7 cellular contexts compared by ENCODE assay signal in genomic region chr12:56040963-56041578, GRCh38. TPM values are rescaled to one million over a fixed set of nuclear protein-coding genes. Genes with fewer than 3 reads are reported as not detected.
A peak's percentile ranks its signal among the peaks of the same experiment; 100 is the strongest.
DNase-seq lines count a peak whose midpoint lies in the region; ATAC-seq, FAIRE-seq and TF ChIP-seq lines count a peak whose summit lies in the region.

No MANE protein-coding gene starts in this region.

- H3K27me3 Mint-ChIP-seq in endothelial cell (ENCODE audit: unreplicated experiment): peaks cover 8% of the 10 kb centered on the region

- peaks cover 22% of the 10 kb centered on the region for H3K4me1 Mint-ChIP-seq in endothelial cell (ENCODE audit: unreplicated experiment)

- no peak for TF ChIP-seq CTCF in endothelial cell (IDR thresholded peaks at IDR 0.05; ENCODE audit: unreplicated experiment)
- no peak for TF ChIP-seq CTCF in pancreas (IDR thresholded peaks at IDR 0.05)

- ATAC-seq in GM19467 (IDR thresholded peaks at IDR 0.05; ENCODE audit: unreplicated experiment) (peak; percentile 12), pancreas (peak; percentile 2 to 7 (median 4))

- intact Hi-C loops in pancreas (cut with DNase I): no loop called here

- H3K4me3 ChIP-seq in NT2/D1 (ENCODE audit: insufficient read length, low read depth): peak overlapping the region; percentile 33
- peak overlapping the region; percentile 9 to 92 (median 69) for H3K4me3 ChIP-seq in pancreas

- peak overlapping the region; percentile 70 for H3K9ac ChIP-seq in NT2/D1 (ENCODE audit: insufficient read length, low read depth)

- H3K9me3 ChIP-seq in NT2/D1 (ENCODE audit: insufficient read depth, low read length) (no peaks in the 10 kb centered on the region), pancreas (no peaks in the 10 kb centered on the region)

- peak overlapping the region; percentile 91 for H3K27ac Mint-ChIP-seq in endothelial cell (ENCODE audit: unreplicated experiment)

- H3K4me1 ChIP-seq in NT2/D1 (ENCODE audit: insufficient read depth, insufficient read length) (no peaks in the 10 kb centered on the region), pancreas (peaks cover 5 to 12% (median 5%) of the 10 kb centered on the region in 3 donors)

- peak overlapping the region; percentile 69 to 90 (median 86) for H3K27ac ChIP-seq in pancreas

- H3K36me3 ChIP-seq in NT2/D1 (ENCODE audit: insufficient read depth, insufficient read length, low read length) (peaks cover 37% of the 10 kb centered on the region), pancreas (peaks cover 6 to 19% (median 12%) of the 10 kb centered on the region in 3 donors)

- peaks cover 28% of the 10 kb centered on the region for H3K36me3 Mint-ChIP-seq in endothelial cell (ENCODE audit: low read depth, unreplicated experiment)

- no peak for FAIRE-seq in pancreas (lab: Jason Lieb, UNC)

- 13 to 19% methylated on average over 14 of the region's 14 CpGs for WGBS in pancreas, 2 donors

- DNase-seq in NT2/D1 (ENCODE audit: low read depth, low spot score): no peak
- no peak for DNase-seq in endothelial cell (ENCODE audit: low spot score)
- no peak for DNase-seq in pancreas
- no peak for DNase-seq in amniotic stem cell (lab: John Stamatoyannopoulos, UW)
- DNase-seq in HCEC 1CT: no peak
- DNase-seq in stimulated activated CD4-positive, alpha-beta T cell treated with anti-CD3 and anti-CD28 coated beads, Interleukin-4, amount 100 ng/mL, for 1 hour: no peak

- H3K27me3 ChIP-seq in NT2/D1 (ENCODE audit: insufficient read depth, insufficient read length) (no peaks in the 10 kb centered on the region), pancreas (no peaks in the 10 kb centered on the region)

- no peaks in the 10 kb centered on the region for H3K9me3 Mint-ChIP-seq in endothelial cell (ENCODE audit: unreplicated experiment)

- H3K4me3 Mint-ChIP-seq in endothelial cell (ENCODE audit: unreplicated experiment): peak overlapping the region; percentile 80

RNA-seq across cellular contexts. Expression of gene RPS26, which starts 0.6 kb away (rescaled TPM):
- 45.8 TPM for total RNA-seq in endothelial cell (ENCODE audit: unreplicated experiment)
- total RNA-seq in pancreas: 10 to 100 TPM; 13.8 to 37.2 (median 27.5) TPM
- 100 to 1,000 TPM; 438 to 593 TPM for polyA plus RNA-seq in pancreas

RNA-seq across cellular contexts. Expression of gene IKZF4, which starts 20.2 kb away (rescaled TPM):
- total RNA-seq in endothelial cell (ENCODE audit: unreplicated experiment) (3.0 TPM), pancreas (1 to 10 TPM; 2.4 to 5.0 (median 3.1) TPM)
- polyA plus RNA-seq in pancreas: 1 to 10 TPM; 1.8 to 3.7 TPM

RNA-seq across cellular contexts. Expression of gene ERBB3, which starts 38.9 kb away (rescaled TPM):
- 4.2 TPM for total RNA-seq in endothelial cell (ENCODE audit: unreplicated experiment)
- 100 to 1,000 TPM in 1 of 6 donors, 10 to 100 TPM in 5; 29.5 to 106 (median 50.7) TPM for total RNA-seq in pancreas
- polyA plus RNA-seq in pancreas: 10 to 100 TPM; 35.1 to 50.1 TPM

RNA-seq across cellular contexts. Expression of gene SUOX, which starts 44.0 kb away (rescaled TPM):
- total RNA-seq in endothelial cell (ENCODE audit: unreplicated experiment) (31.6 TPM), pancreas (10 to 100 TPM in 3 of 6 donors, 1 to 10 TPM in 3; 6.0 to 17.4 (median 9.2) TPM)
- 10 to 100 TPM; 15.4 to 20.4 TPM for polyA plus RNA-seq in pancreas
